In genomic region chr17:31554930-31555329, GRCh38 we compare ENCODE assay signal across 26 cellular contexts.
"Had no signal": no experiment of that assay in that cellular context is flagged by ENCODE, and none has a peak within 500 bp of the region (broad histone marks: within the 10 kb centered on the region; RNA-seq: fewer than 3 reads in every experiment).

No MANE protein-coding gene starts in this region.

- H3K4me3 ChIP-seq: ascending aorta, cardiac muscle cell, colonic mucosa, heart left ventricle, pancreas, right atrium auricular region, smooth muscle cell, suprapubic skin, tibial nerve had no signal

- H3K4me1 ChIP-seq: colonic mucosa had no signal

- DNase-seq: activated CD4-positive, alpha-beta T cell treated with anti-CD3 and anti-CD28 coated beads for 48 hours; activated CD4-positive, alpha-beta T cell treated with anti-CD3 and anti-CD28 coated beads, Interleukin-2, amount 50 U/mL, for 48 hours; activated CD8-positive, alpha-beta memory T cell treated with anti-CD3 and anti-CD28 coated beads, Interleukin-2, amount 50 U/mL, for 4 hours; activated effector memory CD4-positive, alpha-beta T cell treated with anti-CD3 and anti-CD28 coated beads, Interleukin-2, amount 50 U/mL, for 16 hours; activated naive CD8-positive, alpha-beta T cell treated with anti-CD3 and anti-CD28 coated beads, Interleukin-2, amount 10 ng/mL, durations not matched to agents 7 days and 5 days; activated T-cell treated with anti-CD3 and anti-CD28 coated beads, Interleukin-2, amount 50 U/mL, for 1 hour; cerebellar nuclear complex; colonic mucosa; effector memory CD4-positive, alpha-beta T cell; heart left ventricle; hypothalamus; immature natural killer cell; kidney; midbrain; naive thymus-derived CD4-positive, alpha-beta T cell; pancreas; stimulated activated CD4-positive, alpha-beta T cell treated with anti-CD3 and anti-CD28 coated beads, Interleukin-2, amount 100 ng/mL, for 24 hours; stimulated activated naive CD4-positive, alpha-beta T cell; T-helper 9 cell had no signal

- H3K4me2 ChIP-seq: smooth muscle cell had no signal

- H3K27me3 ChIP-seq: ascending aorta, colonic mucosa, heart left ventricle, pancreas, right atrium auricular region, suprapubic skin, tibial nerve had no signal

- H3K9me3 ChIP-seq: ascending aorta, colonic mucosa, heart left ventricle, pancreas, right atrium auricular region, suprapubic skin, tibial nerve had no signal

- H3K27ac ChIP-seq: ascending aorta, cardiac muscle cell, colonic mucosa, heart left ventricle, pancreas, right atrium auricular region, suprapubic skin, tibial nerve, WERI-Rb-1 had no signal

- H3K36me3 ChIP-seq: ascending aorta, cardiac muscle cell, colonic mucosa, heart left ventricle, pancreas, right atrium auricular region, suprapubic skin, tibial nerve, WERI-Rb-1 had no signal
